ENCODE assay signal across 35 cellular contexts in the genomic region with DNA sequence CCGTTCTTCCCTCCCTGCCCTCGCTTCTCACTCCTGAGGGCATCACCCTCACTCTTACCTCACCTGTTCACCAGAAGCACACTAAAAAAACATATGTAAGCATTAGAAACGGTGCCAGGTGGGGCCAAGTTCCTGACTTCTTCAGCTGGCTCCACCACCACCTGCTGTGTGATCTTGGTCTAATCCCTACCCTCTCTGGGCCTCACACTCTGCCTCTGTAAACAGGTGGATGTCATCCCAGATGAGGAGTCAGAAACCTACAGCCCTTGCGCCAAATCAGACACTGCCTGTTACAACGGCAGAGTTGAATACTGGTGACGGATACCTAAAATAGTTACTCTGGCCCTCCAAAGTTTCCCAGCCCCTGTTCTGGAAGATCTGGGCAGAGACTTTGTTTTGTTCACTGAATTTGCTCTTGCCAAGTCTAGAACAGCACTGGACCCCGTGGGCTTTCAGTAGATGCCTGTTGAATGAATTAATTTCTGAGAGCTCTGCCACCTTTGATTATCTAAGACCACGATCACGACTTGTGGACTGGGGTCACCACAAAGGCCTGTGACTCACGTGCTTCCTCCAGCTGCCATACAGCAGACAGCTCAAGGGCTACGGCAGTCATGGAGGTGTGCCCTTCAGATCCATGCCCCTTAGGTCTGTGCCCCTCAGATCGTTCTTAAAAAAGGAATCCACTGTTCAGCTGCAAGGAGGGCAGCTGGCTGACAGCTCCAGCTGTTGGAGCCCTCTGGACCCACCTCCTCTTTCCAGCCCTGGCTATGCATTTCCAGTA.
"Had no signal": no experiment of that assay in that cellular context is flagged by ENCODE, and none has a peak within 500 bp of the region (broad histone marks: within the 10 kb centered on the region; RNA-seq: fewer than 3 reads in every experiment).

No MANE protein-coding gene starts in this region.

- H3K27ac ChIP-seq: body of pancreas, epithelial cell of prostate, esophagus squamous epithelium, hepatocyte, pancreas, prostate gland, sigmoid colon, suprapubic skin, tibial artery had no signal

- H3K36me3 Mint-ChIP-seq: activated naive CD8-positive, alpha-beta T cell; stimulated activated naive B cell treated with anti-CD40 and anti-IgM and Interleukin-4, amounts not matched to agents 10 μg/mL and 1 μg/mL and 100 μg/mL, for 72 hours had no signal

- H2AFZ ChIP-seq: hepatocyte had no signal

- H3K27me3 Mint-ChIP-seq: activated naive CD8-positive, alpha-beta T cell had no signal

- H3K4me3 ChIP-seq: body of pancreas, esophagus squamous epithelium, hepatocyte, mucosa of descending colon, pancreas, prostate gland, sigmoid colon, smooth muscle cell, suprapubic skin, tibial artery had no signal

- H3K4me1 ChIP-seq: body of pancreas, esophagus squamous epithelium, pancreas, prostate gland, sigmoid colon, suprapubic skin, tibial artery had no signal

- H3K9me3 ChIP-seq: body of pancreas, esophagus squamous epithelium, mucosa of descending colon, pancreas, prostate gland, sigmoid colon, suprapubic skin, tibial artery had no signal

- H3K79me2 ChIP-seq: hepatocyte had no signal

- H3K27ac Mint-ChIP-seq: activated naive CD8-positive, alpha-beta T cell; activated T-cell treated with anti-CD3 and anti-CD28 coated beads, Interleukin-2, amount 50 U/mL, for 72 hours; nephron; stimulated activated naive B cell treated with anti-CD40 and anti-IgM and Interleukin-4, amounts not matched to agents 10 μg/mL and 1 μg/mL and 100 μg/mL, for 72 hours had no signal

- H3K27me3 ChIP-seq: body of pancreas, pancreas, sigmoid colon had no signal

- H3K36me3 ChIP-seq: esophagus squamous epithelium, pancreas, prostate gland, sigmoid colon, suprapubic skin, tibial artery had no signal

- DNase-seq: activated CD4-positive, alpha-beta T cell treated with anti-CD3 and anti-CD28 coated beads for 4 hours; activated CD4-positive, alpha-beta T cell treated with anti-CD3 and anti-CD28 coated beads, Interleukin-2, amount 50 U/mL, for 4 hours; activated CD4-positive, CD25-positive, alpha-beta regulatory T cell; activated effector memory CD4-positive, alpha-beta T cell treated with Interleukin-2 at 50 U/mL for 16 hours; activated naive CD4-positive, alpha-beta T cell treated with Interleukin-2 at 50 U/mL for 16 hours; activated T-cell treated with anti-CD3 and anti-CD28 coated beads for 4 hours; activated T-cell treated with anti-CD3 and anti-CD28 coated beads, Interleukin-2, amount 50 U/mL, for 72 hours; anterior cingulate cortex; body of pancreas; dermis blood vessel endothelial cell; effector CD4-positive, alpha-beta T cell; esophagus squamous epithelium; foreskin melanocyte; glutamatergic neuron; islet precursor cell; left cardiac atrium; left ventricle myocardium superior; mucosa of descending colon; pancreas; retina; sigmoid colon; stimulated activated CD4-positive, alpha-beta T cell treated with anti-CD3 and anti-CD28 coated beads, Interleukin-1b, Interleukin-23, amount 100 ng/mL, for 48 hours; stimulated activated CD4-positive, alpha-beta T cell treated with anti-CD3 and anti-CD28 coated beads, Interleukin-4, amount 100 ng/mL, for 4 hours; stimulated activated CD8-positive, alpha-beta memory T cell treated with anti-CD3 and anti-CD28 coated beads, Interleukin-4, amount 100 ng/mL, for 48 hours; stimulated activated naive B cell treated with anti-CD40 and anti-IgM and Interleukin-4, amounts not matched to agents 10 μg/mL and 1 μg/mL and 100 μg/mL, for 72 hours; tibial artery had no signal

- ATAC-seq: activated T-cell treated with anti-CD3 and anti-CD28 coated beads, Interleukin-2, amount 50 U/mL, for 72 hours; body of pancreas; left cardiac atrium; left ventricle myocardium superior; mucosa of descending colon; pancreas; stimulated activated naive B cell treated with anti-CD40 and anti-IgM and Interleukin-4, amounts not matched to agents 10 μg/mL and 1 μg/mL and 100 μg/mL, for 72 hours had no signal

- H3K4me3 Mint-ChIP-seq: activated naive CD8-positive, alpha-beta T cell; activated T-cell treated with anti-CD3 and anti-CD28 coated beads, Interleukin-2, amount 50 U/mL, for 72 hours; nephron; stimulated activated naive B cell treated with anti-CD40 and anti-IgM and Interleukin-4, amounts not matched to agents 10 μg/mL and 1 μg/mL and 100 μg/mL, for 72 hours had no signal

- H3K4me2 ChIP-seq: hepatocyte, smooth muscle cell had no signal

- H3K4me1 Mint-ChIP-seq: stimulated activated naive B cell treated with anti-CD40 and anti-IgM and Interleukin-4, amounts not matched to agents 10 μg/mL and 1 μg/mL and 100 μg/mL, for 72 hours had no signal

- FAIRE-seq: colon, endometrium, pancreas had no signal

- H3K9me3 Mint-ChIP-seq: activated T-cell treated with anti-CD3 and anti-CD28 coated beads, Interleukin-2, amount 50 U/mL, for 72 hours; nephron; stimulated activated naive B cell treated with anti-CD40 and anti-IgM and Interleukin-4, amounts not matched to agents 10 μg/mL and 1 μg/mL and 100 μg/mL, for 72 hours had no signal
